11 cellular contexts compared by ENCODE assay signal in the genomic region with DNA sequence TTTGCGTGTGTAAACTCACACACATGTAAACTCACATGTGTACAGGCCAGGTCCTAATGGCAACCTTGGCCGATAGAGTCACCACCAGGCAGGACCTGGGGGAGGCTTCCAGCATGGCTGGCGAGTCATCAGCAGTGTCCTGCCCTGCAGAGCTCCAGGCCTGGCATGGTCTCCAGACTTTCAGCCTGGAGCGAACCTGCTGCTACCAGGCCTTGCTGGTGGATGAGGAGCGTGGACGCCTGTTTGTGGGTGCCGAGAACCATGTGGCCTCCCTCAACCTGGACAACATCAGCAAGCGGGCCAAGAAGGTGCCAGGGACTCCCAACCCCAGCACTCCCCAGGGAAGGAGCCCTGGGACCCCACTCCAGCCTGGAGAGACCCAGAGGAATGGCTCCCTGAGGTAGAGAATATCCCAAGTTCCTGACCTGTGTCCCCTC. TPM values are rescaled to one million over a fixed set of nuclear protein-coding genes. Genes with fewer than 3 reads are reported as not detected.
DNase-seq lines count a peak whose midpoint lies in the region; ATAC-seq and TF ChIP-seq lines count a peak whose summit lies in the region.
"Had no signal": no experiment of that assay in that cellular context is flagged by ENCODE, and none has a peak within 500 bp of the region (broad histone marks: within the 10 kb centered on the region; RNA-seq: fewer than 3 reads in every experiment).

No MANE protein-coding gene starts in this region.

- H3K9me3 ChIP-seq in left ventricle myocardium inferior (replicated peaks) (no peaks in the 10 kb centered on the region), vagina (no peaks in the 10 kb centered on the region)
- H3K9me3 ChIP-seq: HAP-1 had no signal

- H3K27ac ChIP-seq in left ventricle myocardium inferior (replicated peaks) (peak overlapping the region; percentile 99), vagina (peak overlapping the region; percentile 98)

- no peak for TF ChIP-seq POLR2A in vagina (IDR thresholded peaks at IDR 0.05)

- no peak for TF ChIP-seq CTCF in left ventricle myocardium inferior (IDR thresholded peaks at IDR 0.05; ENCODE audit: borderline replicate concordance)
- TF ChIP-seq CTCF in vagina (IDR thresholded peaks at IDR 0.05), result no peak

- intact Hi-C loops in left ventricle myocardium inferior (cut with micrococcal nuclease), result loop anchor here (5.0 to 10.0 kb wide), 2 partner anchors 43 to 75 kb away; a partner anchor contains a TSS
- intact Hi-C loops in Right ventricle myocardium superior (cut with DNase I), result loop anchor here (2.0 to 5.0 kb wide), 2 partner anchors 39 to 52 kb away; a partner anchor contains a TSS
- intact Hi-C loops in vagina (cut with DNase I), result loop anchor here (2.0 to 10.0 kb wide), 3 partner anchors 43 to 145 kb away; no protein-coding TSS in a partner anchor

- H3K4me3 ChIP-seq in left ventricle myocardium inferior (peak overlapping the region; percentile 70), vagina (peak overlapping the region; percentile 37 to 40)
- H3K4me3 ChIP-seq: HAP-1 had no signal

- H3K36me3 ChIP-seq in left ventricle myocardium inferior (no peaks in the 10 kb centered on the region), vagina (no peaks in the 10 kb centered on the region)
- H3K36me3 ChIP-seq: HAP-1 had no signal

- H3K27me3 ChIP-seq in left ventricle myocardium inferior (ENCODE audit: low read depth) (peaks cover 14% of the 10 kb centered on the region), vagina (no peaks in the 10 kb centered on the region)

- H3K4me1 ChIP-seq in left ventricle myocardium inferior (peaks cover 76% of the 10 kb centered on the region), vagina (peaks cover 97% of the 10 kb centered on the region)

- no peak for ATAC-seq in Right ventricle myocardium superior (ENCODE audit: poor library complexity)
- ATAC-seq in HG03460 (IDR thresholded peaks at IDR 0.05; ENCODE audit: unreplicated experiment), result no peak

- DNase-seq in left ventricle myocardium inferior (no peak), Right ventricle myocardium superior (no peak), islet precursor cell (peak; percentile 78), vagina (ENCODE audit: extremely low spot score in 2 of 2) (no peak), NCI-H1436 treated with DMSO at 0.1 percent for 48 hours (lab: John Stamatoyannopoulos, UW) (no peak)
- DNase-seq: activated CD4-positive, alpha-beta memory T cell treated with anti-CD3 and anti-CD28 coated beads for 36 hours; endodermal cell; midbrain had no signal

RNA-seq across cellular contexts. Expression of a gene that starts 1.0 kb away (rescaled TPM):
- total RNA-seq in left ventricle myocardium inferior (23.2 TPM), Right ventricle myocardium superior (19.9 TPM), vagina (32.9 TPM)

RNA-seq across cellular contexts. Expression of a gene that starts 8.9 kb away (rescaled TPM):
- total RNA-seq in left ventricle myocardium inferior (27.7 TPM), Right ventricle myocardium superior (29.6 TPM), vagina (not detected)
- total RNA-seq: A673; activated CD4-positive, alpha-beta memory T cell treated with anti-CD3 and anti-CD28 coated beads for 36 hours; endodermal cell had no signal

RNA-seq across cellular contexts. Expression of a gene that starts 22.2 kb away (rescaled TPM):
- total RNA-seq in left ventricle myocardium inferior, result 54.9 TPM
- total RNA-seq in Right ventricle myocardium superior, result 70.1 TPM
- 37.3 TPM for total RNA-seq in vagina

RNA-seq across cellular contexts. Expression of a gene that starts 29.2 kb away (rescaled TPM):
- 1.2 TPM for total RNA-seq in left ventricle myocardium inferior
- total RNA-seq in Right ventricle myocardium superior, result 1.2 TPM
- 8.1 TPM for total RNA-seq in vagina

RNA-seq across cellular contexts. Expression of a gene that starts 29.2 kb away (rescaled TPM):
- total RNA-seq in left ventricle myocardium inferior (5.3 TPM), Right ventricle myocardium superior (6.3 TPM), vagina (10.1 TPM)

Comparison
In these comparisons a context has a peak if more than half of its experiments do, and no peak if none do; other contexts are left out.
1. RNA of a gene that starts 8.9 kb away (total RNA-seq): 29.6 TPM in Right ventricle myocardium superior (single experiment) and 27.7 TPM in left ventricle myocardium inferior (single experiment); not detected in vagina (single experiment); every median in the first group is over 10 times any median in the second.